In the genomic region with DNA sequence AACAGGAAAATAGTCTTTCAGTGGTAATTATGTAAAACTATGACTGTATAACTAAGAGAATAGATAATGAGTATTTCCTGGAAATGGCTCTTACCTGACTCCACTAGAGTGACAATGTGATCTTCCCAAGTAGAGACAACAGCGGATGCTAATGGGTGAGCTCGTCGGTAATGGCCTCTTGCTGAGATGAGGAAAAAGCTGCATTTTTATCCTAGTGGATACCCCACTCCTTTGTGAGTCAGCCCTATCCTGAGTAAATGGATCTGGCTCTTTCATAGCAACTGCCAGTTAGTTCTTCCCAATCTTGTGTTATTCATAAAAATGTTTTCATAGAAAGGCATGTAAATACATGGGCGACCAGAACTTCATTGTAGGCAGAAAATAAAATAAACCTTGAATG, we compare ENCODE assay signal across 26 cellular contexts.
"Had no signal": no experiment of that assay in that cellular context is flagged by ENCODE, and none has a peak within 500 bp of the region (broad histone marks: within the 10 kb centered on the region; RNA-seq: fewer than 3 reads in every experiment).

No MANE protein-coding gene starts in this region.

- H3K36me3 ChIP-seq: adrenal gland, colonic mucosa, suprapubic skin, tibial artery had no signal

- ATAC-seq: activated CD4-positive, CD25-positive, alpha-beta regulatory T cell treated with anti-CD3 and anti-CD28 coated beads, Interleukin-2, amount 50 U/mL, for 24 hours; body of pancreas; left colon; naive thymus-derived CD4-positive, alpha-beta T cell; right cardiac atrium had no signal

- H3K9me3 ChIP-seq: adrenal gland, body of pancreas, colonic mucosa, suprapubic skin, tibial artery had no signal

- H3K36me3 Mint-ChIP-seq: activated naive CD8-positive, alpha-beta T cell treated with anti-CD3 and anti-CD28 coated beads for 36 hours; immature natural killer cell; naive thymus-derived CD4-positive, alpha-beta T cell had no signal

- H3K9me3 Mint-ChIP-seq: activated naive CD4-positive, alpha-beta T cell treated with anti-CD3 and anti-CD28 coated beads for 36 hours; activated naive CD8-positive, alpha-beta T cell treated with anti-CD3 and anti-CD28 coated beads for 36 hours; immature natural killer cell; naive thymus-derived CD4-positive, alpha-beta T cell had no signal

- H3K27ac Mint-ChIP-seq: activated naive CD4-positive, alpha-beta T cell treated with anti-CD3 and anti-CD28 coated beads for 36 hours; activated naive CD8-positive, alpha-beta T cell treated with anti-CD3 and anti-CD28 coated beads for 36 hours; immature natural killer cell; naive thymus-derived CD4-positive, alpha-beta T cell had no signal

- H3K27me3 Mint-ChIP-seq: activated naive CD8-positive, alpha-beta T cell treated with anti-CD3 and anti-CD28 coated beads for 36 hours had no signal

- H3K4me3 ChIP-seq: adrenal gland, body of pancreas, colonic mucosa, suprapubic skin, tibial artery had no signal

- H3K4me1 Mint-ChIP-seq: activated naive CD8-positive, alpha-beta T cell treated with anti-CD3 and anti-CD28 coated beads for 36 hours; naive thymus-derived CD4-positive, alpha-beta T cell had no signal

- H3K27me3 ChIP-seq: adrenal gland, body of pancreas, colonic mucosa, suprapubic skin, tibial artery had no signal

- H3K4me1 ChIP-seq: adrenal gland, body of pancreas, colonic mucosa, suprapubic skin, tibial artery had no signal

- H3K27ac ChIP-seq: adrenal gland, body of pancreas, colonic mucosa, suprapubic skin, tibial artery, VCaP had no signal

- H3K4me3 Mint-ChIP-seq: activated naive CD4-positive, alpha-beta T cell treated with anti-CD3 and anti-CD28 coated beads for 36 hours; activated naive CD8-positive, alpha-beta T cell treated with anti-CD3 and anti-CD28 coated beads for 36 hours; immature natural killer cell; naive thymus-derived CD4-positive, alpha-beta T cell had no signal

- DNase-seq: activated CD4-positive, alpha-beta T cell treated with anti-CD3 and anti-CD28 coated beads for 48 hours; activated CD4-positive, alpha-beta T cell treated with anti-CD3 and anti-CD28 coated beads, Interleukin-2, amount 50 U/mL, for 48 hours; activated CD8-positive, alpha-beta memory T cell treated with anti-CD3 and anti-CD28 coated beads for 24 hours; activated effector memory CD4-positive, alpha-beta T cell treated with anti-CD3 and anti-CD28 coated beads, Interleukin-2, amount 50 U/mL, for 16 hours; activated naive CD4-positive, alpha-beta T cell treated with anti-CD3 and anti-CD28 coated beads for 36 hours; activated naive CD8-positive, alpha-beta T cell treated with anti-CD3 and anti-CD28 coated beads for 36 hours; adrenal gland; aorta; body of pancreas; colonic mucosa; effector CD8-positive, alpha-beta T cell; immature natural killer cell; kidney; left colon; midbrain; naive thymus-derived CD4-positive, alpha-beta T cell; posterior cingulate gyrus; right cardiac atrium; stimulated activated CD4-positive, alpha-beta T cell treated with anti-CD3 and anti-CD28 coated beads, Interleukin-15, amount 100 ng/mL, for 24 hours; stimulated activated CD4-positive, alpha-beta T cell treated with anti-CD3 and anti-CD28 coated beads, Interleukin-2, amount 100 ng/mL, for 24 hours; stimulated activated naive CD4-positive, alpha-beta T cell; T-helper 9 cell; tibial artery had no signal
